Comparison of ENCODE assay signal across 8 cellular contexts in genomic region chr10:24722131-24722675, GRCh38. TPM values are rescaled to one million over a fixed set of nuclear protein-coding genes. Genes with fewer than 3 reads are reported as not detected.
DNase-seq lines count a peak whose midpoint lies in the region; ATAC-seq and TF ChIP-seq lines count a peak whose summit lies in the region.

No MANE protein-coding gene starts in this region.

- peaks cover 44% of the 10 kb centered on the region for H4K20me1 ChIP-seq in SK-N-SH (ENCODE audit: insufficient read depth)

- peak overlapping the region; percentile 93 for H3K9ac ChIP-seq in SK-N-SH

- H3K9me2 ChIP-seq in SK-N-SH = no peaks in the 10 kb centered on the region

- POLR2A ChIA-PET in SK-N-SH (lab: Yijun Ruan, JAX) = interaction anchor here (1.4 kb wide), 1 partner anchor 294 kb away, joined by 4 read pairs; the partner anchor contains the start of genes ENKUR and THNSL1

- H2AFZ ChIP-seq in SK-N-SH (ENCODE audit: low read depth) = 0 out of 2 replicates have a peak overlapping the region, but pooled peaks have one; percentile 23

- 11% methylated on average over 19 of the region's 19 CpGs for WGBS in SK-N-SH (ENCODE audit: low lambda C conversion rate)

- peak overlapping the region; percentile 97 for H3K27ac Mint-ChIP-seq in dendritic cell treated with granulocyte-macrophage colony-stimulating factor and Interleukin-4, amounts not matched to agents 40 ng/mL and 50 ng/mL, for 4 days
- peak overlapping the region; percentile 82 for H3K27ac Mint-ChIP-seq in neural crest cell (ENCODE audit: unreplicated experiment)

- peak overlapping the region; percentile 89 for H3K4me3 Mint-ChIP-seq in dendritic cell treated with granulocyte-macrophage colony-stimulating factor and Interleukin-4, amounts not matched to agents 40 ng/mL and 50 ng/mL, for 4 days
- H3K4me3 Mint-ChIP-seq in neural crest cell = no peak overlapping the region

- CTCF ChIA-PET in SK-N-SH (lab: Yijun Ruan, JAX) = interaction anchor here (1.6 kb wide), 1 partner anchor 268 kb away, joined by 4 read pairs; no protein-coding TSS in a partner anchor

- peaks cover 59% of the 10 kb centered on the region for H3K79me2 ChIP-seq in SK-N-SH (ENCODE audit: insufficient read depth)

- no peaks in the 10 kb centered on the region for H3K27me3 ChIP-seq in SK-N-SH (ENCODE audit: insufficient read depth)

- peaks cover 17% of the 10 kb centered on the region for H3F3A ChIP-seq in SK-N-SH (replicated peaks; ENCODE audit: insufficient read depth)

- peak overlapping the region; percentile 82 for H3K4me2 ChIP-seq in SK-N-SH

- H3K9me3 Mint-ChIP-seq in dendritic cell treated with granulocyte-macrophage colony-stimulating factor and Interleukin-4, amounts not matched to agents 40 ng/mL and 50 ng/mL, for 4 days = no peaks in the 10 kb centered on the region
- no peaks in the 10 kb centered on the region for H3K9me3 Mint-ChIP-seq in neural crest cell

- H3K4me1 ChIP-seq in SK-N-SH (ENCODE audit: control insufficient read depth in 1 of 2, insufficient read depth in 2 of 2, low read depth in 1 of 2, low read length in 1 of 2) = peaks cover 4 to 26% of the 10 kb centered on the region in 2 experiments; a peak in 2 of 4 replicates

- TF ChIP-seq EP300 in SK-N-SH (IDR thresholded peaks at IDR 0.05; ENCODE audit: borderline replicate concordance in 1 of 2, low read depth in 1 of 2, low read length in 1 of 2) = no peak

- no peak for TF ChIP-seq RAD21 in SK-N-SH (IDR thresholded peaks at IDR 0.05; ENCODE audit: low read length)

- peaks cover 20% of the 10 kb centered on the region for H3K36me3 Mint-ChIP-seq in dendritic cell treated with granulocyte-macrophage colony-stimulating factor and Interleukin-4, amounts not matched to agents 40 ng/mL and 50 ng/mL, for 4 days (ENCODE audit: low read depth)
- H3K36me3 Mint-ChIP-seq in neural crest cell (ENCODE audit: low read depth) = peaks cover 3% of the 10 kb centered on the region

- no peaks in the 10 kb centered on the region for H3K9me3 ChIP-seq in SK-N-SH

- H3K27ac ChIP-seq in SK-N-SH (ENCODE audit: low read depth in 2 of 2, low read length in 1 of 2) = peak overlapping the region; percentile 85 to 89

- TF ChIP-seq CTCF in SK-N-SH (IDR thresholded peaks at IDR 0.05) (peak; percentile 7; the same call in 1 of the 2 replicates), neural crest cell (conservative IDR thresholded peaks at IDR 0.05) (no peak)

- ATAC-seq in SK-N-SH treated with all-trans-retinoic acid at 6 μM for 48 hours (no peak), GM19397 (IDR thresholded peaks at IDR 0.05; ENCODE audit: unreplicated experiment) (no peak), GM19467 (IDR thresholded peaks at IDR 0.05; ENCODE audit: unreplicated experiment) (no peak)

- DNase-seq in SK-N-SH = no peak
- peak; percentile 25 for DNase-seq in M059J (ENCODE audit: low read depth)
- DNase-seq in neural crest cell (ENCODE audit: low read depth, low spot score) = no peak
- DNase-seq in iPS-NIHi11 (ENCODE audit: low spot score) = no peak

- peaks cover 0 to 8% of the 10 kb centered on the region in 2 experiments for H3K36me3 ChIP-seq in SK-N-SH (replicated peaks in 1 of 2; ENCODE audit: control insufficient read depth in 1 of 2, insufficient read depth in 2 of 2, low read length in 1 of 2)

- intact Hi-C loops in dendritic cell treated with granulocyte-macrophage colony-stimulating factor and Interleukin-4, amounts not matched to agents 40 ng/mL and 50 ng/mL, for 4 days (cut with micrococcal nuclease) = loop anchor here (5.0 to 10.0 kb wide), 2 partner anchors 153 to 200 kb away; no protein-coding TSS in a partner anchor

- H3K4me1 Mint-ChIP-seq in dendritic cell treated with granulocyte-macrophage colony-stimulating factor and Interleukin-4, amounts not matched to agents 40 ng/mL and 50 ng/mL, for 4 days (ENCODE audit: low read depth) = peaks cover 23% of the 10 kb centered on the region
- peaks cover 29% of the 10 kb centered on the region for H3K4me1 Mint-ChIP-seq in neural crest cell

- peaks cover 8% of the 10 kb centered on the region for H3K27me3 Mint-ChIP-seq in dendritic cell treated with granulocyte-macrophage colony-stimulating factor and Interleukin-4, amounts not matched to agents 40 ng/mL and 50 ng/mL, for 4 days
- H3K27me3 Mint-ChIP-seq in neural crest cell (ENCODE audit: low read depth) = no peaks in the 10 kb centered on the region

- H3K4me3 ChIP-seq in SK-N-SH (ENCODE audit: low read depth in 2 of 2, low read length in 1 of 2) = peak overlapping the region; percentile 70 to 80

TF ChIP-seq in SK-N-SH, 30 proteins besides CTCF, POLR2A, EP300 and RAD21 (continues in another document):
- TF ChIP-seq, protein P1, sequence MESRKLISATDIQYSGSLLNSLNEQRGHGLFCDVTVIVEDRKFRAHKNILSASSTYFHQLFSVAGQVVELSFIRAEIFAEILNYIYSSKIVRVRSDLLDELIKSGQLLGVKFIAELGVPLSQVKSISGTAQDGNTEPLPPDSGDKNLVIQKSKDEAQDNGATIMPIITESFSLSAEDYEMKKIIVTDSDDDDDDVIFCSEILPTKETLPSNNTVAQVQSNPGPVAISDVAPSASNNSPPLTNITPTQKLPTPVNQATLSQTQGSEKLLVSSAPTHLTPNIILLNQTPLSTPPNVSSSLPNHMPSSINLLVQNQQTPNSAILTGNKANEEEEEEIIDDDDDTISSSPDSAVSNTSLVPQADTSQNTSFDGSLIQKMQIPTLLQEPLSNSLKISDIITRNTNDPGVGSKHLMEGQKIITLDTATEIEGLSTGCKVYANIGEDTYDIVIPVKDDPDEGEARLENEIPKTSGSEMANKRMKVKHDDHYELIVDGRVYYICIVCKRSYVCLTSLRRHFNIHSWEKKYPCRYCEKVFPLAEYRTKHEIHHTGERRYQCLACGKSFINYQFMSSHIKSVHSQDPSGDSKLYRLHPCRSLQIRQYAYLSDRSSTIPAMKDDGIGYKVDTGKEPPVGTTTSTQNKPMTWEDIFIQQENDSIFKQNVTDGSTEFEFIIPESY (IDR thresholded peaks at IDR 0.05; ENCODE audit: borderline replicate concordance, low read depth) = no peak
- TF ChIP-seq RXRA (IDR thresholded peaks at IDR 0.05; ENCODE audit: borderline replicate concordance, low read depth) = no peak
- TF ChIP-seq FOXM1 (IDR thresholded peaks at IDR 0.05; ENCODE audit: low read depth) = no peak
- no peak for TF ChIP-seq JUND (IDR thresholded peaks at IDR 0.05)
- no peak for TF ChIP-seq FOSL2 (IDR thresholded peaks at IDR 0.05; ENCODE audit: borderline replicate concordance, low read depth)
- no peak for TF ChIP-seq MAX (IDR thresholded peaks at IDR 0.05; ENCODE audit: low read depth)
- no peak for TF ChIP-seq EZH2phosphoT487 (IDR thresholded peaks at IDR 0.05; ENCODE audit: borderline replicate concordance, low read depth)
- no peak for TF ChIP-seq MEF2A (IDR thresholded peaks at IDR 0.05; ENCODE audit: borderline replicate concordance, low read depth)
- no peak for TF ChIP-seq TAF1 (IDR thresholded peaks at IDR 0.05; ENCODE audit: borderline replicate concordance, low read depth, low read length)
- TF ChIP-seq RCOR1 (IDR thresholded peaks at IDR 0.05; ENCODE audit: low read length) = no peak
- no peak for TF ChIP-seq ELF1 (IDR thresholded peaks at IDR 0.05)

TF ChIP-seq in SK-N-SH treated with all-trans-retinoic acid at 6 μM for 48 hours, 23 proteins besides CTCF, POLR2A, EP300 and RAD21 (continues in another document):
- no peak for TF ChIP-seq ZNF8 (CRISPR knock-in tag; IDR thresholded peaks at IDR 0.05)
- no peak for TF ChIP-seq ISL1 (CRISPR knock-in tag; IDR thresholded peaks at IDR 0.05)
- no peak for TF ChIP-seq ZNF70 (CRISPR knock-in tag; IDR thresholded peaks at IDR 0.05)
- TF ChIP-seq PPARA (CRISPR knock-in tag; IDR thresholded peaks at IDR 0.05; ENCODE audit: borderline replicate concordance) = no peak
- no peak for TF ChIP-seq ZNF565 (CRISPR knock-in tag; conservative IDR thresholded peaks at IDR 0.05; ENCODE audit: low read depth)
- TF ChIP-seq TOX (CRISPR knock-in tag; IDR thresholded peaks at IDR 0.05; ENCODE audit: borderline replicate concordance) = no peak
- no peak for TF ChIP-seq PATZ1 (CRISPR knock-in tag; IDR thresholded peaks at IDR 0.05; ENCODE audit: borderline replicate concordance)
- no peak for TF ChIP-seq ARNTL (CRISPR knock-in tag; IDR thresholded peaks at IDR 0.05; ENCODE audit: borderline replicate concordance, low read depth)
- no peak for TF ChIP-seq SNAI2 (CRISPR knock-in tag; IDR thresholded peaks at IDR 0.05)
- TF ChIP-seq ZC3H10 (CRISPR knock-in tag; IDR thresholded peaks at IDR 0.05) = no peak
- no peak for TF ChIP-seq GLIS3 (CRISPR knock-in tag; IDR thresholded peaks at IDR 0.05)
- TF ChIP-seq CSRNP3 (CRISPR knock-in tag; IDR thresholded peaks at IDR 0.05) = no peak
- no peak for TF ChIP-seq CSDC2 (CRISPR knock-in tag; IDR thresholded peaks at IDR 0.05)

RNA-seq across cellular contexts. Expression of gene ARHGAP21, which starts 1.5 kb away (rescaled TPM):
- 27.8 and 35.5 TPM in 2 replicates for polyA plus RNA-seq in SK-N-SH (2012; rRNA removed)
- 27.1 and 28.9 TPM in 2 replicates for polyA plus RNA-seq in SK-N-SH (2012; cell fraction: cytosol; rRNA removed)
- polyA plus RNA-seq in SK-N-SH (2012; cell fraction: nucleus; rRNA removed) = 36.7 and 69.5 TPM in 2 replicates
- total RNA-seq in M059J (2014; rRNA removed; shearing (Covaris generic)) = 22.3 and 26.4 TPM in 2 replicates
- 104 and 108 TPM in 2 replicates for total RNA-seq in neural crest cell
